In the genomic region with DNA sequence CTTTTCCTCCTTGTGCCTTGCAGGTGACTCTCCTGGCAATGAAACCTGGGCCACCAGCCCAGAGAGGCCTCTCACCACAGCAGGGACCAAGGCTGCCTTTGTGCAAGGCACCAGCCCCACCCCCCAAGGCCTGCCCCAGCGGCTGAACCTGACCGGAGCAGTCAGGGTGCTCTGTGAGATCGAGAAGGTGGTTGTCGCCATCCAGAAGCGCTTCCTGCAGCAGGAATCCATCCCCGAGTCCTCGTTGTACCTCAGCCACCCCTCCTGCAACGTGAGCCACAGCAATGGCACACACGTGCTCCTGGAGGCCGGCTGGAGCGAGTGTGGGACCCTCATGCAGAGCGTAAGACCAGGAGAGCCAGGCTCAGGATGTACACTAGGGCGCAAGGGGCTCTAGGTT, we compare ENCODE assay signal across 20 cellular contexts. TPM values are rescaled to one million over a fixed set of nuclear protein-coding genes. Genes with fewer than 3 reads are reported as not detected.
"Had no signal": no experiment of that assay in that cellular context is flagged by ENCODE, and none has a peak within 500 bp of the region (broad histone marks: within the 10 kb centered on the region; RNA-seq: fewer than 3 reads in every experiment).

No MANE protein-coding gene starts in this region.

- H3K4me1 ChIP-seq: adrenal gland, gastrocnemius medialis, right lobe of liver had no signal

- H3K36me3 ChIP-seq: adrenal gland, gastrocnemius medialis, heart left ventricle, ovary, right lobe of liver, thoracic aorta, WERI-Rb-1 had no signal

- ATAC-seq: activated CD4-positive, alpha-beta T cell treated with anti-CD3 and anti-CD28 coated beads for 36 hours; activated T-cell treated with anti-CD3 and anti-CD28 coated beads, Interleukin-2, amount 50 U/mL, for 4 hours; gastrocnemius medialis; heart left ventricle; left cardiac atrium; stimulated activated naive CD8-positive, alpha-beta T cell treated with anti-CD3 and anti-CD28 coated beads, Interleukin-15, amount 100 ng/mL, for 72 hours had no signal

- H3K27me3 ChIP-seq: ovary, right lobe of liver had no signal

- H3K4me3 ChIP-seq: adrenal gland, dorsolateral prefrontal cortex, gastrocnemius medialis, heart left ventricle, lung, ovary, right lobe of liver, thoracic aorta had no signal

- H3K27ac ChIP-seq: adrenal gland, dorsolateral prefrontal cortex, gastrocnemius medialis, heart left ventricle, ovary, right lobe of liver, thoracic aorta, WERI-Rb-1 had no signal

- H3K9me3 ChIP-seq: adrenal gland, gastrocnemius medialis, heart left ventricle, ovary, right lobe of liver, thoracic aorta had no signal

- DNase-seq: activated CD4-positive, alpha-beta memory T cell treated with anti-CD3 and anti-CD28 coated beads, Interleukin-2, amount 10 ng/mL, durations not matched to agents 7 days and 5 days; activated CD4-positive, alpha-beta T cell treated with anti-CD3 and anti-CD28 coated beads for 36 hours; activated effector memory CD4-positive, alpha-beta T cell treated with anti-CD3 and anti-CD28 coated beads, Interleukin-2, amount 50 U/mL, for 16 hours; activated T-cell treated with anti-CD3 and anti-CD28 coated beads, Interleukin-2, amount 50 U/mL, for 4 hours; adrenal gland; dorsolateral prefrontal cortex; endodermal cell; erythroblast; gastrocnemius medialis; left cardiac atrium; ovary; stimulated activated CD4-positive, alpha-beta T cell treated with anti-CD3 and anti-CD28 coated beads, Interleukin-1b, Interleukin-23, amount 100 ng/mL, for 48 hours; stimulated activated naive CD8-positive, alpha-beta T cell treated with anti-CD3 and anti-CD28 coated beads, Interleukin-15, amount 100 ng/mL, for 72 hours; T1000; WERI-Rb-1 had no signal

RNA-seq across cellular contexts. Expression of a gene that starts 51.7 kb away (rescaled TPM):
- polyA plus RNA-seq: heart left ventricle, urinary bladder had no signal
